Comparison of ENCODE assay signal across 8 cellular contexts in genomic region chr6:158870418-158870957, GRCh38. TPM values are rescaled to one million over a fixed set of nuclear protein-coding genes. Genes with fewer than 3 reads are reported as not detected.
DNase-seq lines count a peak whose midpoint lies in the region; ATAC-seq and TF ChIP-seq lines count a peak whose summit lies in the region.

No MANE protein-coding gene starts in this region.

- H3K36me3 ChIP-seq in IMR-90 (ENCODE audit: control insufficient read depth, insufficient read depth, low read length) (no peaks in the 10 kb centered on the region), colonic mucosa (no peaks in the 10 kb centered on the region), prostate gland (no peaks in the 10 kb centered on the region)

- intact Hi-C loops in activated CD4-positive, alpha-beta T cell treated with anti-CD3 and anti-CD28 coated beads for 36 hours (cut with DNase I, micrococcal nuclease) = loop anchor here (1.0 to 5.0 kb wide), 3 partner anchors 9 to 52 kb away; no protein-coding TSS in a partner anchor
- intact Hi-C loops in IMR-90 (cut with micrococcal nuclease) (no loop called here), colonic mucosa (cut with DNase I) (no loop called here), prostate gland (cut with DNase I) (loop anchor here (2.0 kb wide), 1 partner anchor 44 kb away; no protein-coding TSS in a partner anchor)

- BruUV-seq in IMR-90 (replicated peaks; lab: Mats Ljungman, UMichigan) = no TSS peak

- peaks cover 2% of the 10 kb centered on the region for H3K9me3 Mint-ChIP-seq in activated CD4-positive, alpha-beta T cell treated with anti-CD3 and anti-CD28 coated beads for 36 hours (ENCODE audit: low read depth)

- POLR2A ChIA-PET in activated CD4-positive, alpha-beta T cell treated with anti-CD3 and anti-CD28 coated beads for 36 hours (lab: Charles Lee) = interaction anchor here (0.9 to 2.1 kb wide), 10 partner anchors 9 to 221 kb away, joined by 3 to 34 read pairs (median 6); partner anchors contain the start of genes EZR, SYTL3 and TAGAP
- POLR2A ChIA-PET in IMR-90 (lab: Charles Lee; ENCODE audit: unreplicated experiment) = no interaction called here

- H4K5ac ChIP-seq in IMR-90 (ENCODE audit: low read depth, low read length) = peak overlapping the region; percentile 32; the same call in 1 of the 2 replicates

- no peaks in the 10 kb centered on the region for H3K27me3 ChIP-seq in IMR-90 (ENCODE audit: control insufficient read depth, insufficient read depth, low read length)
- H3K27me3 ChIP-seq in colonic mucosa = no peaks in the 10 kb centered on the region
- no peaks in the 10 kb centered on the region for H3K27me3 ChIP-seq in prostate gland (replicated peaks; ENCODE audit: insufficient read depth)

- H2AFZ ChIP-seq in IMR-90 (replicated peaks; ENCODE audit: low read length, poor library complexity) = peak overlapping the region; percentile 97

- peak overlapping the region; percentile 88 for H3K4ac ChIP-seq in IMR-90 (ENCODE audit: low read depth, low read length)

- peak overlapping the region; percentile 90; the same call in 2 of the 3 replicates for H2BK15ac ChIP-seq in IMR-90 (ENCODE audit: low read depth, low read length)

- peak overlapping the region; percentile 88 for H3K56ac ChIP-seq in IMR-90 (ENCODE audit: extremely low read depth, insufficient read depth, low read length)

- H4K8ac ChIP-seq in IMR-90 (ENCODE audit: low read depth in 2 of 2, low read length in 2 of 2) = peak overlapping the region; percentile 68 to 92

- peak overlapping the region; percentile 77 for H4K91ac ChIP-seq in IMR-90 (ENCODE audit: insufficient read depth, low read depth, low read length)

- peaks cover 37% of the 10 kb centered on the region for H3K4me1 Mint-ChIP-seq in activated CD4-positive, alpha-beta T cell treated with anti-CD3 and anti-CD28 coated beads for 36 hours

- H2AK9ac ChIP-seq in IMR-90 (replicated peaks; ENCODE audit: low read depth, low read length, poor library complexity) = peak overlapping the region; percentile 22

- H3K9ac ChIP-seq in IMR-90 (ENCODE audit: low read depth, low read length) (no peak overlapping the region; the same call in 1 of the 2 replicates), colonic mucosa (ENCODE audit: low read depth in 2 of 2, low read length in 2 of 2) (peak overlapping the region; percentile 70 to 97)

- TF ChIP-seq RAD21 in IMR-90 (IDR thresholded peaks at IDR 0.05; ENCODE audit: low read length) = no peak

- TF ChIP-seq CTCF in IMR-90 (conservative IDR thresholded peaks at IDR 0.05; ENCODE audit: low read depth, low read length) (no peak), colonic mucosa (IDR thresholded peaks at IDR 0.05) (no peak), prostate gland (IDR thresholded peaks at IDR 0.05) (no peak)

- peaks cover 10% of the 10 kb centered on the region for H3K9me1 ChIP-seq in IMR-90 (ENCODE audit: insufficient read depth, low read length)

- H3K4me2 ChIP-seq in IMR-90 (ENCODE audit: low read depth, low read length) = peak overlapping the region; percentile 63

- H3K18ac ChIP-seq in IMR-90 (ENCODE audit: low read depth, low read length) = peak overlapping the region; percentile 14; the same call in 1 of the 2 replicates

- DNase-seq in activated CD4-positive, alpha-beta T cell treated with anti-CD3 and anti-CD28 coated beads for 36 hours = peak; percentile 73
- DNase-seq in activated CD4-positive, alpha-beta T cell treated with anti-CD3 and anti-CD28 coated beads, Interleukin-2, amount 50 U/mL, for 1 hour = no peak
- DNase-seq in IMR-90 = no peak
- no peak for DNase-seq in colonic mucosa
- no peak for DNase-seq in prostate gland (ENCODE audit: low spot score)
- DNase-seq in T-helper 9 cell = no peak
- no peak for DNase-seq in dedifferentiated amniotic fluid mesenchymal stem cell (ENCODE audit: extremely low spot score)
- no peak for DNase-seq in NCI-H2081 (lab: John Stamatoyannopoulos, UW)

- H3K14ac ChIP-seq in IMR-90 (replicated peaks; ENCODE audit: low read depth, low read length) = peak overlapping the region; percentile 97

- H3K79me1 ChIP-seq in IMR-90 (ENCODE audit: low read depth in 1 of 2, low read length in 2 of 2) = no peaks in the 10 kb centered on the region; a peak in 1 of 4 replicates

- no peaks in the 10 kb centered on the region for H4K20me1 ChIP-seq in IMR-90 (ENCODE audit: insufficient read depth, low read length)

- peak overlapping the region; percentile 64 for H3K23ac ChIP-seq in IMR-90 (ENCODE audit: low read depth, low read length)

- H3K4me3 ChIP-seq in IMR-90 (ENCODE audit: insufficient read depth, low read depth, low read length) (no peak overlapping the region; the same call in 1 of the 2 replicates), colonic mucosa (peak overlapping the region; percentile 20), prostate gland (peak overlapping the region in 1 of 2 donors; percentile 47)

- no peaks in the 10 kb centered on the region for H3K27me3 Mint-ChIP-seq in activated CD4-positive, alpha-beta T cell treated with anti-CD3 and anti-CD28 coated beads for 36 hours

- TF ChIP-seq POLR2A in IMR-90 (IDR thresholded peaks at IDR 0.05; ENCODE audit: low read depth, low read length) (no peak), prostate gland (IDR thresholded peaks at IDR 0.05) (no peak)

- H3K27ac ChIP-seq in IMR-90 (ENCODE audit: insufficient read depth, low read length) (no peak overlapping the region; the same call in 1 of the 2 replicates), colonic mucosa (peak overlapping the region; percentile 92), prostate gland (peak overlapping the region; percentile 88 to 95)

- H3K4me3 Mint-ChIP-seq in activated CD4-positive, alpha-beta T cell treated with anti-CD3 and anti-CD28 coated beads for 36 hours = peak overlapping the region; percentile 75

- WGBS in IMR-90 (ENCODE audit: extremely low coverage in 2 of 2, insufficient read length in 1 of 2), 2 experiments = 98% methylated on average over 3 of the region's 11 CpGs; no CpG with 5 or more reads in 1 of the 2 experiments
- 95% methylated on average over 11 of the region's 11 CpGs for WGBS in prostate gland

- H3K27ac Mint-ChIP-seq in activated CD4-positive, alpha-beta T cell treated with anti-CD3 and anti-CD28 coated beads for 36 hours = peak overlapping the region; percentile 95

- H3K4me1 ChIP-seq in IMR-90 (ENCODE audit: control insufficient read depth, insufficient read depth, low read length) (no peaks in the 10 kb centered on the region), colonic mucosa (peaks cover 3% of the 10 kb centered on the region), prostate gland (replicated peaks) (no peaks in the 10 kb centered on the region)

- H3K36me3 Mint-ChIP-seq in activated CD4-positive, alpha-beta T cell treated with anti-CD3 and anti-CD28 coated beads for 36 hours (ENCODE audit: low read depth) = no peaks in the 10 kb centered on the region

- ATAC-seq in activated CD4-positive, alpha-beta T cell treated with anti-CD3 and anti-CD28 coated beads for 36 hours = peak; percentile 58
- ATAC-seq in IMR-90 (ENCODE audit: low read depth) = no peak

- H2BK120ac ChIP-seq in IMR-90 (ENCODE audit: low read depth, low read length) = peak overlapping the region; percentile 94

- in situ Hi-C loops in IMR-90 (cut with MboI; ENCODE audit: low sequenced_read_pairs) = no loop called here

- H2BK5ac ChIP-seq in IMR-90 (ENCODE audit: low read depth, low read length, poor library complexity, severe bottlenecking) = peak overlapping the region; percentile 61

- peak overlapping the region; percentile 90 for H2AK5ac ChIP-seq in IMR-90 (ENCODE audit: low read depth, low read length)

- peak overlapping the region; percentile 73 for H2BK20ac ChIP-seq in IMR-90 (ENCODE audit: low read depth, low read length)

- CTCF ChIA-PET in activated CD4-positive, alpha-beta T cell treated with anti-CD3 and anti-CD28 coated beads for 36 hours (lab: Charles Lee) = interaction anchor here (0.9 to 4.2 kb wide), 7 partner anchors 16 to 234 kb away, joined by 3 to 22 read pairs (median 5); no protein-coding TSS in a partner anchor
- CTCF ChIA-PET in IMR-90 (lab: Yijun Ruan, JAX) = no interaction called here

- dilution Hi-C loops in IMR-90 (cut with HindIII; ENCODE audit: low sequenced_read_pairs, unreplicated experiment) = no loop called here

- H3K9me3 ChIP-seq in IMR-90 (ENCODE audit: control insufficient read depth, insufficient read depth, low read length) (no peaks in the 10 kb centered on the region), colonic mucosa (no peaks in the 10 kb centered on the region), prostate gland (no peaks in the 10 kb centered on the region)

TF ChIP-seq in IMR-90, 13 proteins besides CTCF, POLR2A, EP300 and RAD21:
- TF ChIP-seq MXI1 (IDR thresholded peaks at IDR 0.05; ENCODE audit: borderline replicate concordance, low read depth, low read length) = no peak
- TF ChIP-seq FOS (IDR thresholded peaks at IDR 0.05; ENCODE audit: low read depth, low read length) = no peak
- TF ChIP-seq CHD1 (IDR thresholded peaks at IDR 0.05; ENCODE audit: low read depth, low read length) = no peak

RNA-seq across cellular contexts. Expression of gene EZR, which starts 51.3 kb away (rescaled TPM):
- 100 to 1,000 TPM; 197 to 203 TPM for total RNA-seq in activated CD4-positive, alpha-beta T cell treated with anti-CD3 and anti-CD28 coated beads for 36 hours
- total RNA-seq in IMR-90 (2012; rRNA removed) (145 and 179 TPM in 2 replicates), colonic mucosa (100 to 1,000 TPM; 257 to 424 TPM), prostate gland (100 to 1,000 TPM; 118 to 222 TPM)
- 83.8 and 87.6 TPM in 2 replicates for polyA plus RNA-seq in IMR-90 (2012; rRNA removed)
- polyA plus RNA-seq in IMR-90 (2012; cell fraction: cytosol; rRNA removed) = 48.4 and 65.5 TPM in 2 replicates
- 47.4 and 74.1 TPM in 2 replicates for polyA plus RNA-seq in IMR-90 (2012; cell fraction: nucleus; rRNA removed; ENCODE audit: low replicate concordance)

Comparison
In these comparisons a context has a peak if more than half of its experiments do, and no peak if none do; other contexts are left out.
1. intact Hi-C loops: an anchor here in activated CD4-positive, alpha-beta T cell treated with anti-CD3 and anti-CD28 coated beads for 36 hours (1.0 to 5.0 kb wide) and prostate gland (2.0 kb wide); none called in IMR-90 and colonic mucosa.